8 cellular contexts compared by ENCODE assay signal in the genomic region with DNA sequence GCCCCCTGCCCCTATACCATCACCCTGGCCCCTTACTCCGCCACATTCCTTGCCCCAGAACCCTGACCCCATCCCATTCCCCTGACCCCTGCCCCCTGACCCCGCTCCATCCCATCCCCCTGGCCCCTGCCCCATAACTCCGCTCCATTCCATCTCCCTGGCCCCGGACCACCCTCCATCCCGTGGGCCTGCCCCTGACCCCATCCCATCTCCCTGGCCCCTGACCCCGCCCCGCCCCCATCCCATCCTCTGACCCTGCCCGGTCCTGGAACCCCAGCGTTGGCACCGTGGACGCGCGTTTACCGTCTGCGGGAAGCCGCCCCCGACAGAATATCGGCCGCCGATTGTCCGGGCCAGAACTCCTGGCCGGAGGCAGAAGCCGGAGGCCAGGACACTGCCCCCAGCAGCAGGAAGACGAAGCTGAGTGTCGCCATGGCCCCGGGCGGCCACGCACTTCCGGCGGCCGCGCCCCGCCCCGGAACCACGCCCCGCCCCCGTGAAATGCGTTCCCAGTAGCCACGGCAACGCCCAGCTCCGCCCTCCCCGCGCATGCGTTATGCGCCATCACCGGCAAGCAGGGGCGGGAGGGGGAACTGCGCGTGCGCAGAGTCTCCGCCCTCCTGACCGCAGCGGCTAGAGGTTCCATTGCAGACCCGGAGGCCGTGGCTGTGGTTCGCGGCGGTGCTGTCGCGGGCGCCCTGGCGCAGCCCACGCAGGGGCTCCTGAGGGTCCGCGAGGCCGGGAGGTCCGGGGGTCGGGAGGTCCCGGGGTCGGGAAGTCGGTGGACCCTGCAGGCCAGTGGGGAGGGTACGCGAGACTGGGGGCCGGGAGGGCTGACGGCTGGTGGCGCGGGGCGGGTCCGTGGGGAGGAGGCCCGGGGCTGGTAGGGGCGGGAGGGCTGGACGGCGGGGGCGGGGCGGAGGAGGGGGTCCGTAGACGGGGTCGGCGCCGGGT. TPM values are rescaled to one million over a fixed set of nuclear protein-coding genes. Genes with fewer than 3 reads are reported as not detected.
DNase-seq lines count a peak whose midpoint lies in the region; ATAC-seq and TF ChIP-seq lines count a peak whose summit lies in the region.

TSS of gene POFUT2 (minus strand) at position 458 of the 954 bp plus-strand sequence. CDS start at position 434, 24 bp downstream.

- H3K27me3 Mint-ChIP-seq in activated naive CD8-positive, alpha-beta T cell treated with anti-CD3 and anti-CD28 coated beads, Interleukin-2, amount 10 ng/mL, durations not matched to agents 7 days and 5 days: no peaks in the 10 kb centered on the region
- peaks cover 2% of the 10 kb centered on the region for H3K27me3 Mint-ChIP-seq in glutamatergic neuron (ENCODE audit: unreplicated experiment)

- peak within 1 kb of the TSS; percentile 80 for H3K27ac Mint-ChIP-seq in activated naive CD8-positive, alpha-beta T cell treated with anti-CD3 and anti-CD28 coated beads, Interleukin-2, amount 10 ng/mL, durations not matched to agents 7 days and 5 days
- no peak within 1 kb of the TSS for H3K27ac Mint-ChIP-seq in glutamatergic neuron (ENCODE audit: unreplicated experiment)

- no peak for TF ChIP-seq EP300 in ovary (IDR thresholded peaks at IDR 0.05)

- DNase-seq in NCI-H1436 (lab: John Stamatoyannopoulos, UW) (peak; percentile 94), SW 1271 (lab: John Stamatoyannopoulos, UW) (peak; percentile 48 to 73), glutamatergic neuron (peak; percentile 100), ovary (peak; percentile 97 to 99 (median 99))
- peak; percentile 100 for DNase-seq in activated naive CD8-positive, alpha-beta T cell treated with anti-CD3 and anti-CD28 coated beads, Interleukin-2, amount 10 ng/mL, durations not matched to agents 7 days and 5 days

- H3K9me3 Mint-ChIP-seq in activated naive CD8-positive, alpha-beta T cell treated with anti-CD3 and anti-CD28 coated beads, Interleukin-2, amount 10 ng/mL, durations not matched to agents 7 days and 5 days: no peaks in the 10 kb centered on the region
- peaks cover 12% of the 10 kb centered on the region for H3K9me3 Mint-ChIP-seq in glutamatergic neuron (ENCODE audit: unreplicated experiment)

- ATAC-seq in HG02798 (IDR thresholded peaks at IDR 0.05; ENCODE audit: poor library complexity, unreplicated experiment): peak; percentile 90
- peak; percentile 78 for ATAC-seq in activated naive CD8-positive, alpha-beta T cell treated with anti-CD3 and anti-CD28 coated beads, Interleukin-2, amount 10 ng/mL, durations not matched to agents 7 days and 5 days (ENCODE audit: low read depth)

- H3K4me3 ChIP-seq in GM12875 (ENCODE audit: low read depth, low read length) (peak within 1 kb of the TSS; percentile 77), ovary (peak within 1 kb of the TSS; percentile 79), thymus (ENCODE audit: low read length) (peak within 1 kb of the TSS; percentile 95)

- H3K9me3 ChIP-seq in ovary (no peaks in the 10 kb centered on the region), thymus (ENCODE audit: control insufficient read depth) (no peaks in the 10 kb centered on the region)

- intact Hi-C loops in ovary (cut with DNase I): loop anchor here in 3 of 4 donors (1.0 to 10.0 kb wide), 4 partner anchors 145 to 413 kb away; partner anchors contain the start of gene PTTG1IP (in 1 of the 3)

- POLR2A ChIA-PET in activated naive CD8-positive, alpha-beta T cell treated with anti-CD3 and anti-CD28 coated beads, Interleukin-2, amount 10 ng/mL, durations not matched to agents 7 days and 5 days (lab: Charles Lee): interaction anchor here (0.7 to 1.5 kb wide), 8 partner anchors 14 to 414 kb away, joined by 3 to 10 read pairs (median 4); partner anchors contain the start of gene PTTG1IP

- no peaks in the 10 kb centered on the region for H3K27me3 ChIP-seq in ovary
- no peaks in the 10 kb centered on the region for H3K27me3 ChIP-seq in thymus (ENCODE audit: control insufficient read depth, insufficient read depth)

- H3K27ac ChIP-seq in ovary (peak within 1 kb of the TSS; percentile 30 to 53), thymus (ENCODE audit: low read depth) (peak within 1 kb of the TSS; percentile 73)

- 0 to 2% (median 1%) methylated on average over 57 to 90 of the region's 90 CpGs for WGBS in ovary, 3 donors
- WGBS in thymus: 1% methylated on average over 90 of the region's 90 CpGs

- peaks cover 10% of the 10 kb centered on the region for H3K4me1 ChIP-seq in ovary (ENCODE audit: insufficient read depth)
- peaks cover 12% of the 10 kb centered on the region for H3K4me1 ChIP-seq in thymus (ENCODE audit: control insufficient read depth, insufficient read depth, low read length)

- H3K36me3 ChIP-seq in ovary (no peaks in the 10 kb centered on the region), thymus (ENCODE audit: control insufficient read depth, insufficient read depth) (peaks cover 26% of the 10 kb centered on the region)

- no peak for TF ChIP-seq CTCF in GM12875 (IDR thresholded peaks at IDR 0.05; ENCODE audit: borderline replicate concordance, insufficient read depth, low read depth, low read length)
- TF ChIP-seq CTCF in glutamatergic neuron (IDR thresholded peaks at IDR 0.05; ENCODE audit: partially characterized antibody, unreplicated experiment): no peak
- TF ChIP-seq CTCF in ovary (IDR thresholded peaks at IDR 0.05): no peak

- H3K4me1 Mint-ChIP-seq in activated naive CD8-positive, alpha-beta T cell treated with anti-CD3 and anti-CD28 coated beads, Interleukin-2, amount 10 ng/mL, durations not matched to agents 7 days and 5 days: peaks cover 12% of the 10 kb centered on the region
- peaks cover 27% of the 10 kb centered on the region for H3K4me1 Mint-ChIP-seq in glutamatergic neuron (ENCODE audit: low read depth, unreplicated experiment)

- TF ChIP-seq POLR2A in ovary (IDR thresholded peaks at IDR 0.05): peak; percentile 82

- peak within 1 kb of the TSS; percentile 87 for H3K4me3 Mint-ChIP-seq in activated naive CD8-positive, alpha-beta T cell treated with anti-CD3 and anti-CD28 coated beads, Interleukin-2, amount 10 ng/mL, durations not matched to agents 7 days and 5 days
- peak within 1 kb of the TSS; percentile 81 for H3K4me3 Mint-ChIP-seq in glutamatergic neuron (ENCODE audit: unreplicated experiment)

- peaks cover 3% of the 10 kb centered on the region for H3K36me3 Mint-ChIP-seq in activated naive CD8-positive, alpha-beta T cell treated with anti-CD3 and anti-CD28 coated beads, Interleukin-2, amount 10 ng/mL, durations not matched to agents 7 days and 5 days
- H3K36me3 Mint-ChIP-seq in glutamatergic neuron (ENCODE audit: unreplicated experiment): peaks cover 7% of the 10 kb centered on the region

RNA-seq across cellular contexts. Expression of gene POFUT2, which starts in this region (rescaled TPM):
- total RNA-seq in activated naive CD8-positive, alpha-beta T cell treated with anti-CD3 and anti-CD28 coated beads, Interleukin-2, amount 10 ng/mL, durations not matched to agents 7 days and 5 days: 10 to 100 TPM; 26.0 to 27.0 TPM
- total RNA-seq in glutamatergic neuron (ENCODE audit: unreplicated experiment) (31.9 TPM), ovary (10 to 100 TPM; 26.2 to 48.2 (median 40.1) TPM)
- polyA plus RNA-seq in ovary (10 to 100 TPM; 25.7 to 52.9 TPM), thymus (31.9 TPM)

Comparison
In these comparisons a context has a peak if more than half of its experiments do, and no peak if none do; other contexts are left out.
1. Peak in every context shown above with its lines: DNase-seq, ATAC-seq, H3K4me3 ChIP-seq and H3K27ac ChIP-seq.